23 cellular contexts compared by ENCODE assay signal in genomic region chr7:105611856-105612775, GRCh38. TPM values are rescaled to one million over a fixed set of nuclear protein-coding genes. Genes with fewer than 3 reads are reported as not detected.
DNase-seq lines count a peak whose midpoint lies in the region; FAIRE-seq lines count a peak whose summit lies in the region.
"Had no signal": no experiment of that assay in that cellular context is flagged by ENCODE, and none has a peak within 500 bp of the region (broad histone marks: within the 10 kb centered on the region; RNA-seq: fewer than 3 reads in every experiment).

No MANE protein-coding gene starts in this region.

- peak; percentile 65 for DNase-seq in HT1080 (ENCODE audit: low read depth)
- DNase-seq in astrocyte of the hippocampus (ENCODE audit: low read depth, low spot score), result peak; percentile 55
- DNase-seq in iris pigment epithelial cell (ENCODE audit: low read depth), result peak; percentile 36
- DNase-seq in urothelium cell line (ENCODE audit: low spot score), result no peak
- DNase-seq in activated T-cell treated with anti-CD3 and anti-CD28 coated beads, Interleukin-2, amount 50 U/mL, for 1 hour, result no peak
- DNase-seq in activated CD4-positive, alpha-beta T cell treated with anti-CD3 and anti-CD28 coated beads for 1 hour, result no peak
- no peak for DNase-seq in activated CD4-positive, CD25-positive, alpha-beta regulatory T cell treated with anti-CD3 and anti-CD28 coated beads, Interleukin-2, amount 50 U/mL, for 72 hours
- DNase-seq: activated CD4-positive, alpha-beta T cell treated with anti-CD3 and anti-CD28 coated beads, Interleukin-2, amount 10 ng/mL, durations not matched to agents 7 days and 5 days; activated CD8-positive, alpha-beta memory T cell treated with anti-CD3 and anti-CD28 coated beads, Interleukin-2, amount 50 U/mL, for 48 hours; activated effector memory CD4-positive, alpha-beta T cell treated with anti-CD3 and anti-CD28 coated beads, Interleukin-2, amount 50 U/mL, for 16 hours; AML-193; central memory CD4-positive, alpha-beta T cell; glutamatergic neuron; MM.1S; NCI-H1436; NCI-H526 treated with DMSO at 0.1 percent for 48 hours; SIG-M5; T-helper 1 cell had no signal

- FAIRE-seq in urothelium cell line (lab: Jason Lieb, UNC), result peak; percentile 88

RNA-seq across cellular contexts. Expression of gene EFCAB10, which starts 30.8 kb away (rescaled TPM):
- total RNA-seq in HT1080 (2014; rRNA removed; shearing (Covaris generic)), result not detected in 2 replicates
- not detected in 2 replicates for polyA plus RNA-seq in HT1080 (2015; cell fraction: cytosol; rRNA removed)
- not detected in 2 replicates for polyA plus RNA-seq in HT1080 (2015; cell fraction: nucleus; rRNA removed)
- total RNA-seq: activated CD4-positive, alpha-beta T cell treated with anti-CD3 and anti-CD28 coated beads, Interleukin-2, amount 10 ng/mL, durations not matched to agents 7 days and 5 days; esophagus muscularis mucosa; posterior vena cava; tibial nerve had no signal
- polyA plus RNA-seq: adipose tissue, neural cell had no signal

Comparison
In these comparisons a context has a peak if more than half of its experiments do, and no peak if none do; other contexts are left out.
1. DNase-seq: peak in HT1080 (single experiment), astrocyte of the hippocampus (single experiment) and iris pigment epithelial cell (single experiment); none in urothelium cell line (single experiment), activated T-cell treated with anti-CD3 and anti-CD28 coated beads, Interleukin-2, amount 50 U/mL, for 1 hour (single experiment), activated CD4-positive, alpha-beta T cell treated with anti-CD3 and anti-CD28 coated beads for 1 hour (single experiment) and activated CD4-positive, CD25-positive, alpha-beta regulatory T cell treated with anti-CD3 and anti-CD28 coated beads, Interleukin-2, amount 50 U/mL, for 72 hours (single experiment).